ENCODE assay signal across 8 cellular contexts in genomic region chr1:212858055-212858460, GRCh38. TPM values are rescaled to one million over a fixed set of nuclear protein-coding genes. Genes with fewer than 3 reads are reported as not detected.
DNase-seq lines count a peak whose midpoint lies in the region; ATAC-seq and TF ChIP-seq lines count a peak whose summit lies in the region.

FLVCR1 (plus strand) TSS chr1:212858275; CDS start chr1:212858453, 178 bp downstream.

- H4K20me1 ChIP-seq in H9 (ENCODE audit: control insufficient read depth, insufficient read depth, insufficient read length), result peaks cover 3% of the 10 kb centered on the region

- peaks cover 21 to 32% of the 10 kb centered on the region in 2 experiments for H3K4me1 Mint-ChIP-seq in H9
- peaks cover 20% of the 10 kb centered on the region for H3K4me1 Mint-ChIP-seq in activated T-helper 2 cell treated with anti-CD3 and anti-CD28 coated beads, Interferon-gamma antibody, Interleukin-2, Interleukin-4, amounts not matched to agents 10 μg/mL and 5 μg/mL and 100 μg/mL, durations not matched to agents 14 hours and 24 hours and 36 hours (ENCODE audit: low read depth)
- peaks cover 14 to 29% of the 10 kb centered on the region in 2 donors for H3K4me1 Mint-ChIP-seq in natural killer cell

- no peak within 1 kb of the TSS for H3T11ph ChIP-seq in H9 (ENCODE audit: low read length)

- no peaks in the 10 kb centered on the region for H3K79me1 ChIP-seq in H9 (ENCODE audit: insufficient read depth, low read depth, low read length, poor library complexity, severe bottlenecking)

- H3K27ac Mint-ChIP-seq in H9 (peak within 1 kb of the TSS; percentile 98 to 100 (median 99)), natural killer cell (peak within 1 kb of the TSS; percentile 87 to 95)
- H3K27ac Mint-ChIP-seq in activated T-helper 2 cell treated with anti-CD3 and anti-CD28 coated beads, Interferon-gamma antibody, Interleukin-2, Interleukin-4, amounts not matched to agents 10 μg/mL and 5 μg/mL and 100 μg/mL, durations not matched to agents 14 hours and 24 hours and 36 hours, result peak within 1 kb of the TSS; percentile 97

- peak within 1 kb of the TSS; percentile 19 for H3K27ac ChIP-seq in H9 (ENCODE audit: insufficient read length, low read depth, low read length)

- H4K5ac ChIP-seq in H9 (ENCODE audit: insufficient read length, low read depth, low read length), result no peak within 1 kb of the TSS

- H3K14ac ChIP-seq in H9 (ENCODE audit: insufficient read depth, low read length), result peak within 1 kb of the TSS; percentile 85

- no peak within 1 kb of the TSS for H2BK5ac ChIP-seq in H9 (ENCODE audit: insufficient read length, low read length)

- H3K9me3 Mint-ChIP-seq in H9 (peaks cover 2% of the 10 kb centered on the region in 2 experiments; a peak in 2 of 5 replicates), natural killer cell (no peaks in the 10 kb centered on the region)
- H3K9me3 Mint-ChIP-seq in activated T-helper 2 cell treated with anti-CD3 and anti-CD28 coated beads, Interferon-gamma antibody, Interleukin-2, Interleukin-4, amounts not matched to agents 10 μg/mL and 5 μg/mL and 100 μg/mL, durations not matched to agents 14 hours and 24 hours and 36 hours, result no peaks in the 10 kb centered on the region

- intact Hi-C loops in activated T-helper 2 cell treated with anti-CD3 and anti-CD28 coated beads, Interferon-gamma antibody, Interleukin-2, Interleukin-4, amounts not matched to agents 10 μg/mL and 5 μg/mL and 100 μg/mL, durations not matched to agents 14 hours and 24 hours and 36 hours (cut with micrococcal nuclease), result loop anchor here (1.0 to 5.0 kb wide), 3 partner anchors 66 to 159 kb away; partner anchors contain the start of genes ANGEL2, BATF3, NSL1 and TATDN3
- intact Hi-C loops in natural killer cell (cut with micrococcal nuclease), result loop anchor here (5.0 kb wide), 1 partner anchor 66 kb away; the partner anchor contains the start of genes NSL1 and TATDN3

- H3K36me3 ChIP-seq in ES-I3 (ENCODE audit: insufficient read depth, low read length), result peaks cover 8% of the 10 kb centered on the region

- H2BK12ac ChIP-seq in H9 (ENCODE audit: insufficient read length, low read depth, low read length), result no peak within 1 kb of the TSS

- H2AK5ac ChIP-seq in H9 (ENCODE audit: insufficient read length, low read length), result no peak within 1 kb of the TSS

- no peak within 1 kb of the TSS for H3K4me3 Mint-ChIP-seq in H9
- H3K4me3 Mint-ChIP-seq in activated T-helper 2 cell treated with anti-CD3 and anti-CD28 coated beads, Interferon-gamma antibody, Interleukin-2, Interleukin-4, amounts not matched to agents 10 μg/mL and 5 μg/mL and 100 μg/mL, durations not matched to agents 14 hours and 24 hours and 36 hours (ENCODE audit: low read depth), result no peak within 1 kb of the TSS
- H3K4me3 Mint-ChIP-seq in natural killer cell, result peak within 1 kb of the TSS; percentile 95

- TF ChIP-seq CTCF in H9 (conservative IDR thresholded peaks at IDR 0.05) (no peak), natural killer cell (IDR thresholded peaks at IDR 0.05) (no peak)

- no peak within 1 kb of the TSS for H2BK120ac ChIP-seq in H9 (ENCODE audit: low read depth, low read length, poor library complexity, severe bottlenecking)

- H4K91ac ChIP-seq in H9 (ENCODE audit: insufficient read length, low read depth, low read length), result no peak within 1 kb of the TSS

- H3K23me2 ChIP-seq in H9 (ENCODE audit: insufficient read length, low read depth, low read length, poor library complexity, severe bottlenecking), result peaks cover 9% of the 10 kb centered on the region

- H3K27me3 Mint-ChIP-seq in H9 (ENCODE audit: low read depth), result peaks cover 9% of the 10 kb centered on the region
- no peaks in the 10 kb centered on the region for H3K27me3 Mint-ChIP-seq in activated T-helper 2 cell treated with anti-CD3 and anti-CD28 coated beads, Interferon-gamma antibody, Interleukin-2, Interleukin-4, amounts not matched to agents 10 μg/mL and 5 μg/mL and 100 μg/mL, durations not matched to agents 14 hours and 24 hours and 36 hours (ENCODE audit: low read depth)
- H3K27me3 Mint-ChIP-seq in natural killer cell (ENCODE audit: low read depth in 2 of 2), result no peaks in the 10 kb centered on the region

- H3K27me3 ChIP-seq in H9 (ENCODE audit: insufficient read depth, low read length), result no peaks in the 10 kb centered on the region

- H3K4me1 ChIP-seq in ES-I3 (ENCODE audit: insufficient read depth, low read length) (no peaks in the 10 kb centered on the region), H9 (ENCODE audit: insufficient read depth, low read length) (peaks cover 6% of the 10 kb centered on the region; the same call in 1 of the 2 replicates)

- no peak within 1 kb of the TSS for H2BK20ac ChIP-seq in H9 (ENCODE audit: low read depth, low read length, poor library complexity, severe bottlenecking)

- peak; percentile 97 for DNase-seq in H9
- peak; percentile 97 for DNase-seq in M059J (ENCODE audit: low read depth)
- peak; percentile 95 for DNase-seq in activated T-helper 2 cell treated with anti-CD3 and anti-CD28 coated beads, Interferon-gamma antibody, Interleukin-2, Interleukin-4, amounts not matched to agents 10 μg/mL and 5 μg/mL and 100 μg/mL, durations not matched to agents 14 hours and 24 hours and 36 hours (ENCODE audit: low spot score)
- peak; percentile 89 for DNase-seq in fibroblast of peridontal ligament (ENCODE audit: extremely low read depth)
- peak; percentile 89 for DNase-seq in natural killer cell
- DNase-seq in stimulated activated naive CD4-positive, alpha-beta T cell (lab: John Stamatoyannopoulos, UW), result peak; percentile 71 to 86 (median 80)

- H3K9ac ChIP-seq in ES-I3 (ENCODE audit: low read depth, low read length) (peak within 1 kb of the TSS; percentile 90), H9 (ENCODE audit: extremely low read depth, insufficient read length, low read length) (peak within 1 kb of the TSS; percentile 94)

- H3K4me2 ChIP-seq in H9 (ENCODE audit: insufficient read depth, insufficient read length, low read length), result peak within 1 kb of the TSS; percentile 91

- peak; percentile 75 for TF ChIP-seq POLR2A in Raji (IDR thresholded peaks at IDR 0.05; ENCODE audit: insufficient read depth, low read depth, low read length)

- H2BK15ac ChIP-seq in H9 (ENCODE audit: low read depth, low read length), result no peak within 1 kb of the TSS

- no peak within 1 kb of the TSS for H2AFZ ChIP-seq in H9 (ENCODE audit: low read length)

- H3K9me3 ChIP-seq in ES-I3 (ENCODE audit: control insufficient read depth, insufficient read depth, low read length) (0 out of 2 replicates have a peak, but pooled peaks cover 3% of the 10 kb centered on the region), H9 (ENCODE audit: control insufficient read depth, low read depth, low read length) (no peaks in the 10 kb centered on the region)

- H3K18ac ChIP-seq in H9 (ENCODE audit: insufficient read length, low read depth, low read length), result peak within 1 kb of the TSS; percentile 89

- H3K79me2 ChIP-seq in H9 (ENCODE audit: insufficient read depth, low read length), result peaks cover 42% of the 10 kb centered on the region

- H4K8ac ChIP-seq in H9 (replicated peaks; ENCODE audit: insufficient read length, low read depth, low read length), result no peak within 1 kb of the TSS

- H3K56ac ChIP-seq in H9 (ENCODE audit: insufficient read length, low read depth, low read length), result no peak within 1 kb of the TSS

- no peak within 1 kb of the TSS for H3K23ac ChIP-seq in H9 (ENCODE audit: insufficient read length, low read depth, low read length)

- no peak within 1 kb of the TSS for H3K4ac ChIP-seq in H9 (ENCODE audit: low read depth, low read length)

- no CpG with 5 or more reads among the region's 50 CpGs for WGBS in H9 (ENCODE audit: extremely low coverage, insufficient read length, low lambda C conversion rate)

- peak; percentile 98 to 100 (median 98) for ATAC-seq in natural killer cell

- H3K36me3 Mint-ChIP-seq in H9 (ENCODE audit: insufficient read depth in 1 of 3, low read depth in 3 of 3) (peaks cover 18 to 22% (median 21%) of the 10 kb centered on the region in 3 experiments), natural killer cell (no peaks in the 10 kb centered on the region)
- H3K36me3 Mint-ChIP-seq in activated T-helper 2 cell treated with anti-CD3 and anti-CD28 coated beads, Interferon-gamma antibody, Interleukin-2, Interleukin-4, amounts not matched to agents 10 μg/mL and 5 μg/mL and 100 μg/mL, durations not matched to agents 14 hours and 24 hours and 36 hours (ENCODE audit: low read depth), result peaks cover 20% of the 10 kb centered on the region

RNA-seq across cellular contexts. Expression of gene FLVCR1, which starts in this region (rescaled TPM):
- total RNA-seq in H9 (2021) (53.6 and 55.2 TPM in 2 replicates), natural killer cell (10 to 100 TPM in 2 of 3 donors, 1 to 10 TPM in 1; 8.1 to 15.0 (median 11.4) TPM)
- total RNA-seq in M059J (2014; rRNA removed; shearing (Covaris generic)), result 4.2 and 8.1 TPM in 2 replicates
- total RNA-seq in activated T-helper 2 cell treated with anti-CD3 and anti-CD28 coated beads, Interferon-gamma antibody, Interleukin-2, Interleukin-4, amounts not matched to agents 10 μg/mL and 5 μg/mL and 100 μg/mL, durations not matched to agents 14 hours and 24 hours and 36 hours, result 23.0 and 24.3 TPM in 2 replicates

Comparison
In these comparisons a context has a peak if more than half of its experiments do, and no peak if none do; other contexts are left out.
1. Peak in every context shown above with its lines: DNase-seq, ATAC-seq and H3K27ac ChIP-seq.